ENCODE assay signal across 2 cellular contexts in genomic region chr6:17313238-17313637, GRCh38. TPM values are rescaled to one million over a fixed set of nuclear protein-coding genes. Genes with fewer than 3 reads are reported as not detected.
"Had no signal": no experiment of that assay in that cellular context is flagged by ENCODE, and none has a peak within 500 bp of the region (broad histone marks: within the 10 kb centered on the region; RNA-seq: fewer than 3 reads in every experiment).

No MANE protein-coding gene starts in this region.

RNA-seq across cellular contexts. Expression of gene RBM24, which starts 32.1 kb away (rescaled TPM):
- total RNA-seq: HT-29 had no signal
- polyA plus RNA-seq: IgD-negative memory B cell had no signal
